ENCODE assay signal across 29 cellular contexts in genomic region chr7:93427107-93427506, GRCh38.
"Had no signal": no experiment of that assay in that cellular context is flagged by ENCODE, and none has a peak within 500 bp of the region (broad histone marks: within the 10 kb centered on the region; RNA-seq: fewer than 3 reads in every experiment).

No MANE protein-coding gene starts in this region.

- H3K9me3 ChIP-seq: adrenal gland, body of pancreas, colonic mucosa, esophagus squamous epithelium, gastroesophageal sphincter had no signal

- H3K4me3 Mint-ChIP-seq: activated CD4-positive, alpha-beta memory T cell treated with anti-CD3 and anti-CD28 coated beads for 36 hours; activated CD4-positive, alpha-beta T cell treated with anti-CD3 and anti-CD28 coated beads for 36 hours; activated CD4-positive, alpha-beta T cell treated with anti-CD3 and anti-CD28 coated beads, Interleukin-2, amount 10 ng/mL, durations not matched to agents 24 days and 14 days; activated CD8-positive, alpha-beta memory T cell treated with anti-CD3 and anti-CD28 coated beads, Interleukin-2, amount 10 ng/mL, durations not matched to agents 7 days and 5 days; activated CD8-positive, alpha-beta T cell treated with anti-CD3 and anti-CD28 coated beads, Interleukin-2, amount 10 ng/mL, durations not matched to agents 7 days and 5 days; activated naive CD4-positive, alpha-beta T cell treated with anti-CD3 and anti-CD28 coated beads for 36 hours; activated naive CD4-positive, alpha-beta T cell treated with anti-CD3 and anti-CD28 coated beads, Interleukin-2, amount 50 U/mL, for 24 hours; activated naive CD8-positive, alpha-beta T cell treated with anti-CD3 and anti-CD28 coated beads for 36 hours; activated naive CD8-positive, alpha-beta T cell treated with anti-CD3 and anti-CD28 coated beads, Interleukin-2, amount 50 U/mL, for 24 hours; activated T-helper 1 cell treated with anti-CD3 and anti-CD28 coated beads, Interleukin-12 subunit alpha, Interleukin-12 subunit beta, Interleukin-2, Interleukin-4 antibody, amounts not matched to agents 30 ng/mL and 10 ng/mL and 1 ng/mL, durations not matched to agents 14 hours and 24 hours and 36 hours had no signal

- H3K9me3 Mint-ChIP-seq: activated CD4-positive, alpha-beta memory T cell treated with anti-CD3 and anti-CD28 coated beads for 36 hours; activated CD4-positive, alpha-beta T cell treated with anti-CD3 and anti-CD28 coated beads, Interleukin-2, amount 10 ng/mL, durations not matched to agents 24 days and 14 days; activated naive CD4-positive, alpha-beta T cell treated with anti-CD3 and anti-CD28 coated beads for 36 hours; activated naive CD4-positive, alpha-beta T cell treated with anti-CD3 and anti-CD28 coated beads, Interleukin-2, amount 50 U/mL, for 24 hours; activated naive CD8-positive, alpha-beta T cell treated with anti-CD3 and anti-CD28 coated beads for 36 hours; activated naive CD8-positive, alpha-beta T cell treated with anti-CD3 and anti-CD28 coated beads, Interleukin-2, amount 50 U/mL, for 24 hours; activated T-helper 1 cell treated with anti-CD3 and anti-CD28 coated beads, Interleukin-12 subunit alpha, Interleukin-12 subunit beta, Interleukin-2, Interleukin-4 antibody, amounts not matched to agents 30 ng/mL and 10 ng/mL and 1 ng/mL, durations not matched to agents 14 hours and 24 hours and 36 hours; activated T-helper 2 cell treated with anti-CD3 and anti-CD28 coated beads, Interferon-gamma antibody, Interleukin-2, Interleukin-4, amounts not matched to agents 10 μg/mL and 5 μg/mL and 100 μg/mL, durations not matched to agents 14 hours and 24 hours and 36 hours had no signal

- H3K4me1 ChIP-seq: adrenal gland, body of pancreas, colonic mucosa, esophagus squamous epithelium, gastroesophageal sphincter had no signal

- H3K4me1 Mint-ChIP-seq: activated CD4-positive, alpha-beta T cell treated with anti-CD3 and anti-CD28 coated beads for 36 hours; activated naive CD4-positive, alpha-beta T cell treated with anti-CD3 and anti-CD28 coated beads, Interleukin-2, amount 50 U/mL, for 24 hours had no signal

- H3K27me3 Mint-ChIP-seq: activated naive CD8-positive, alpha-beta T cell treated with anti-CD3 and anti-CD28 coated beads, Interleukin-2, amount 50 U/mL, for 24 hours had no signal

- H3K27ac Mint-ChIP-seq: activated CD4-positive, alpha-beta memory T cell treated with anti-CD3 and anti-CD28 coated beads for 36 hours; activated CD4-positive, alpha-beta T cell treated with anti-CD3 and anti-CD28 coated beads for 36 hours; activated CD4-positive, alpha-beta T cell treated with anti-CD3 and anti-CD28 coated beads, Interleukin-2, amount 10 ng/mL, durations not matched to agents 24 days and 14 days; activated CD8-positive, alpha-beta memory T cell treated with anti-CD3 and anti-CD28 coated beads, Interleukin-2, amount 10 ng/mL, durations not matched to agents 7 days and 5 days; activated CD8-positive, alpha-beta T cell treated with anti-CD3 and anti-CD28 coated beads, Interleukin-2, amount 10 ng/mL, durations not matched to agents 7 days and 5 days; activated naive CD4-positive, alpha-beta T cell treated with anti-CD3 and anti-CD28 coated beads for 36 hours; activated naive CD4-positive, alpha-beta T cell treated with anti-CD3 and anti-CD28 coated beads, Interleukin-2, amount 50 U/mL, for 24 hours; activated naive CD8-positive, alpha-beta T cell treated with anti-CD3 and anti-CD28 coated beads for 36 hours; activated naive CD8-positive, alpha-beta T cell treated with anti-CD3 and anti-CD28 coated beads, Interleukin-2, amount 50 U/mL, for 24 hours; activated T-helper 1 cell treated with anti-CD3 and anti-CD28 coated beads, Interleukin-12 subunit alpha, Interleukin-12 subunit beta, Interleukin-2, Interleukin-4 antibody, amounts not matched to agents 30 ng/mL and 10 ng/mL and 1 ng/mL, durations not matched to agents 14 hours and 24 hours and 36 hours; activated T-helper 2 cell treated with anti-CD3 and anti-CD28 coated beads, Interferon-gamma antibody, Interleukin-2, Interleukin-4, amounts not matched to agents 10 μg/mL and 5 μg/mL and 100 μg/mL, durations not matched to agents 14 hours and 24 hours and 36 hours had no signal

- H3K4me3 ChIP-seq: adrenal gland, body of pancreas, colonic mucosa, esophagus squamous epithelium, gastroesophageal sphincter had no signal

- H3K36me3 ChIP-seq: adrenal gland, colonic mucosa, esophagus squamous epithelium, gastroesophageal sphincter had no signal

- H3K27ac ChIP-seq: adrenal gland, body of pancreas, colonic mucosa, epithelial cell of prostate, esophagus squamous epithelium, gastroesophageal sphincter had no signal

- H3K27me3 ChIP-seq: adrenal gland, body of pancreas, colonic mucosa, esophagus squamous epithelium, gastroesophageal sphincter had no signal

- ATAC-seq: activated CD4-positive, alpha-beta T cell treated with anti-CD3 and anti-CD28 coated beads for 36 hours; activated CD8-positive, alpha-beta memory T cell treated with anti-CD3 and anti-CD28 coated beads, Interleukin-2, amount 10 ng/mL, durations not matched to agents 7 days and 5 days; activated CD8-positive, alpha-beta T cell treated with anti-CD3 and anti-CD28 coated beads, Interleukin-2, amount 10 ng/mL, durations not matched to agents 7 days and 5 days; activated naive CD8-positive, alpha-beta T cell treated with anti-CD3 and anti-CD28 coated beads, Interleukin-2, amount 50 U/mL, for 24 hours; body of pancreas; gastroesophageal sphincter had no signal

- DNase-seq: activated CD4-positive, alpha-beta memory T cell treated with anti-CD3 and anti-CD28 coated beads for 36 hours; activated CD4-positive, alpha-beta T cell treated with anti-CD3 and anti-CD28 coated beads for 36 hours; activated CD4-positive, alpha-beta T cell treated with anti-CD3 and anti-CD28 coated beads, Interleukin-2, amount 10 ng/mL, durations not matched to agents 24 days and 14 days; activated CD4-positive, CD25-positive, alpha-beta regulatory T cell; activated CD4-positive, CD25-positive, alpha-beta regulatory T cell treated with anti-CD3 and anti-CD28 coated beads, Interleukin-2, amount 50 U/mL, for 72 hours; activated CD8-positive, alpha-beta memory T cell treated with anti-CD3 and anti-CD28 coated beads, Interleukin-2, amount 10 ng/mL, durations not matched to agents 7 days and 5 days; activated CD8-positive, alpha-beta memory T cell treated with anti-CD3 and anti-CD28 coated beads, Interleukin-2, amount 50 U/mL, for 4 hours; activated CD8-positive, alpha-beta T cell treated with anti-CD3 and anti-CD28 coated beads, Interleukin-2, amount 10 ng/mL, durations not matched to agents 7 days and 5 days; activated effector memory CD4-positive, alpha-beta T cell treated with anti-CD3 and anti-CD28 coated beads, Interleukin-2, amount 50 U/mL, for 16 hours; activated naive CD4-positive, alpha-beta T cell treated with anti-CD3 and anti-CD28 coated beads for 36 hours; activated naive CD8-positive, alpha-beta T cell treated with anti-CD3 and anti-CD28 coated beads for 36 hours; activated naive CD8-positive, alpha-beta T cell treated with anti-CD3 and anti-CD28 coated beads, Interleukin-2, amount 50 U/mL, for 24 hours; activated T-cell treated with anti-CD3 and anti-CD28 coated beads, Interleukin-2, amount 50 U/mL, for 1 hour; activated T-cell treated with anti-CD3 and anti-CD28 coated beads, Interleukin-2, amount 50 U/mL, for 48 hours; adrenal gland; amygdala; aorta; body of pancreas; caudate nucleus; colonic mucosa; effector CD8-positive, alpha-beta T cell; esophagus squamous epithelium; foreskin melanocyte; hippocampal formation had no signal
